ENCODE assay signal across 23 cellular contexts in genomic region chr10:23918090-23918704, GRCh38.
DNase-seq lines count a peak whose midpoint lies in the region; ATAC-seq and TF ChIP-seq lines count a peak whose summit lies in the region.
"Had no signal": no experiment of that assay in that cellular context is flagged by ENCODE, and none has a peak within 500 bp of the region (broad histone marks: within the 10 kb centered on the region; RNA-seq: fewer than 3 reads in every experiment).

No MANE protein-coding gene starts in this region.

- H3K4me3 ChIP-seq in heart right ventricle: no peak overlapping the region
- H3K4me3 ChIP-seq: SJSA1, spleen, upper lobe of left lung had no signal

- DNase-seq in Daoy (ENCODE audit: low read depth) (peak; percentile 27), heart right ventricle (peak; percentile 8 to 15), nephron progenitor cell (peak; percentile 12), 8988T (no peak), NCI-H510A treated with DMSO at 0.1 percent for 48 hours (lab: John Stamatoyannopoulos, UW) (no peak)
- DNase-seq: activated B cell treated with CpG ODN at 0.5 μM for 24 hours; activated CD4-positive, alpha-beta T cell treated with anti-CD3 and anti-CD28 coated beads, Interleukin-2, amount 50 U/mL, for 1 hour; activated CD8-positive, alpha-beta memory T cell treated with anti-CD3 and anti-CD28 coated beads, Interleukin-2, amount 10 ng/mL, durations not matched to agents 7 days and 5 days; activated T-cell treated with anti-CD3 and anti-CD28 coated beads, Interleukin-2, amount 50 U/mL, for 48 hours; brain microvascular endothelial cell; Calu3; effector CD4-positive, alpha-beta T cell; natural killer cell; NCI-H1048; NCI-H69; retina; spleen; upper lobe of left lung had no signal

- no peaks in the 10 kb centered on the region for H3K36me3 ChIP-seq in heart right ventricle
- H3K36me3 ChIP-seq: brain microvascular endothelial cell, SJSA1, spleen, upper lobe of left lung had no signal

- peaks cover 0 to 10% (median 0%) of the 10 kb centered on the region in 7 donors for H3K27me3 ChIP-seq in heart right ventricle
- H3K27me3 ChIP-seq: brain microvascular endothelial cell, SJSA1, spleen, upper lobe of left lung had no signal

- H3K27ac ChIP-seq in VCaP (peak overlapping the region; percentile 22; the same call in 1 of the 2 replicates), heart right ventricle (no peak overlapping the region)
- H3K27ac ChIP-seq: brain microvascular endothelial cell, epithelial cell of prostate, SJSA1, spleen, upper lobe of left lung had no signal

- H3K9me3 ChIP-seq in heart right ventricle: peaks cover 0 to 6% (median 0%) of the 10 kb centered on the region in 11 donors
- H3K9me3 ChIP-seq: SJSA1, upper lobe of left lung had no signal

- WGBS in heart right ventricle, 2 donors: 36 to 37% methylated on average over 6 of the region's 6 CpGs

- ATAC-seq in heart right ventricle (peak; percentile 51 to 84 (median 73)), HG03342 (IDR thresholded peaks at IDR 0.05; ENCODE audit: unreplicated experiment) (no peak)
- ATAC-seq: activated CD8-positive, alpha-beta memory T cell treated with anti-CD3 and anti-CD28 coated beads, Interleukin-2, amount 10 ng/mL, durations not matched to agents 7 days and 5 days; natural killer cell had no signal

- peaks cover 34% of the 10 kb centered on the region for H3K4me1 Mint-ChIP-seq in nephron progenitor cell
- H3K4me1 Mint-ChIP-seq: activated B cell treated with CpG ODN at 0.5 μM for 24 hours; activated CD8-positive, alpha-beta memory T cell treated with anti-CD3 and anti-CD28 coated beads, Interleukin-2, amount 10 ng/mL, durations not matched to agents 7 days and 5 days; IgD-negative memory B cell; natural killer cell had no signal

- H3K27ac Mint-ChIP-seq in nephron progenitor cell: peak overlapping the region; percentile 31
- H3K27ac Mint-ChIP-seq: activated B cell treated with CpG ODN at 0.5 μM for 24 hours; activated CD8-positive, alpha-beta memory T cell treated with anti-CD3 and anti-CD28 coated beads, Interleukin-2, amount 10 ng/mL, durations not matched to agents 7 days and 5 days; IgD-negative memory B cell; natural killer cell had no signal

- H3K36me3 Mint-ChIP-seq in nephron progenitor cell (ENCODE audit: low read depth): no peaks in the 10 kb centered on the region
- H3K36me3 Mint-ChIP-seq: activated CD8-positive, alpha-beta memory T cell treated with anti-CD3 and anti-CD28 coated beads, Interleukin-2, amount 10 ng/mL, durations not matched to agents 7 days and 5 days; IgD-negative memory B cell; natural killer cell had no signal

- peaks cover 17% of the 10 kb centered on the region for H3K9me3 Mint-ChIP-seq in nephron progenitor cell

- no peak for TF ChIP-seq CTCF in VCaP (conservative IDR thresholded peaks at IDR 0.05)
- TF ChIP-seq CTCF in heart right ventricle (IDR thresholded peaks at IDR 0.05): no peak
- TF ChIP-seq CTCF in nephron progenitor cell (IDR thresholded peaks at IDR 0.05): no peak

- no peak overlapping the region for H3K4me3 Mint-ChIP-seq in nephron progenitor cell
- H3K4me3 Mint-ChIP-seq: activated B cell treated with CpG ODN at 0.5 μM for 24 hours; activated CD8-positive, alpha-beta memory T cell treated with anti-CD3 and anti-CD28 coated beads, Interleukin-2, amount 10 ng/mL, durations not matched to agents 7 days and 5 days; IgD-negative memory B cell; natural killer cell had no signal

- intact Hi-C loops in heart right ventricle (cut with DNase I): no loop called here

- peaks cover 12% of the 10 kb centered on the region for H3K27me3 Mint-ChIP-seq in nephron progenitor cell (ENCODE audit: low read depth, poor library complexity)
- H3K27me3 Mint-ChIP-seq: activated B cell treated with CpG ODN at 0.5 μM for 24 hours; activated CD8-positive, alpha-beta memory T cell treated with anti-CD3 and anti-CD28 coated beads, Interleukin-2, amount 10 ng/mL, durations not matched to agents 7 days and 5 days; IgD-negative memory B cell had no signal

- no peaks in the 10 kb centered on the region for H3K4me1 ChIP-seq in heart right ventricle
- H3K4me1 ChIP-seq: SJSA1 had no signal

Comparison
In these comparisons a context has a peak if more than half of its experiments do, and no peak if none do; other contexts are left out.
1. DNase-seq: peak in Daoy (single experiment), heart right ventricle (2 of 2) and nephron progenitor cell (single experiment); none in 8988T (single experiment) and NCI-H510A treated with DMSO at 0.1 percent for 48 hours (single experiment).